Comparison of ENCODE assay signal across 11 cellular contexts in genomic region chr15:29670945-29671307, GRCh38.
DNase-seq lines count a peak whose midpoint lies in the region; ATAC-seq and TF ChIP-seq lines count a peak whose summit lies in the region.
"Had no signal": no experiment of that assay in that cellular context is flagged by ENCODE, and none has a peak within 500 bp of the region (broad histone marks: within the 10 kb centered on the region; RNA-seq: fewer than 3 reads in every experiment).

No MANE protein-coding gene starts in this region.

- H3K9me3 Mint-ChIP-seq in stimulated activated naive CD8-positive, alpha-beta T cell treated with anti-CD3 and anti-CD28 coated beads, Interleukin-15, amount 100 ng/mL, for 72 hours, result no peaks in the 10 kb centered on the region
- H3K9me3 Mint-ChIP-seq in CD4-positive, alpha-beta T cell, result no peaks in the 10 kb centered on the region
- H3K9me3 Mint-ChIP-seq: activated T-helper 17 cell treated with anti-CD3 and anti-CD28 coated beads, Interleukin-2, amount 50 U/mL, for 72 hours had no signal

- no peaks in the 10 kb centered on the region for H3K9me3 ChIP-seq in duodenal mucosa (ENCODE audit: control insufficient read depth in 1 of 2, low read length in 2 of 2)
- no peaks in the 10 kb centered on the region for H3K9me3 ChIP-seq in CD4-positive, alpha-beta T cell (ENCODE audit: control insufficient read depth, low read length)

- CTCF ChIA-PET in CD4-positive, alpha-beta T cell (lab: Charles Lee), result no interaction called here

- H3K27ac Mint-ChIP-seq in stimulated activated naive CD8-positive, alpha-beta T cell treated with anti-CD3 and anti-CD28 coated beads, Interleukin-15, amount 100 ng/mL, for 72 hours, result no peak overlapping the region
- H3K27ac Mint-ChIP-seq in CD4-positive, alpha-beta T cell, result no peak overlapping the region
- H3K27ac Mint-ChIP-seq: activated T-helper 17 cell treated with anti-CD3 and anti-CD28 coated beads, Interleukin-2, amount 50 U/mL, for 72 hours had no signal

- no peaks in the 10 kb centered on the region for H3K4me1 Mint-ChIP-seq in stimulated activated naive CD8-positive, alpha-beta T cell treated with anti-CD3 and anti-CD28 coated beads, Interleukin-15, amount 100 ng/mL, for 72 hours
- H3K4me1 Mint-ChIP-seq in CD4-positive, alpha-beta T cell (ENCODE audit: low read depth), result no peaks in the 10 kb centered on the region
- H3K4me1 Mint-ChIP-seq: activated T-helper 17 cell treated with anti-CD3 and anti-CD28 coated beads, Interleukin-2, amount 50 U/mL, for 72 hours had no signal

- peak overlapping the region in 1 of 2 donors; percentile 42 for H3K4me3 ChIP-seq in duodenal mucosa (ENCODE audit: low read depth in 1 of 2, low read length in 2 of 2)

- peaks cover 41% of the 10 kb centered on the region for H3K27me3 Mint-ChIP-seq in stimulated activated naive CD8-positive, alpha-beta T cell treated with anti-CD3 and anti-CD28 coated beads, Interleukin-15, amount 100 ng/mL, for 72 hours
- peaks cover 68% of the 10 kb centered on the region for H3K27me3 Mint-ChIP-seq in CD4-positive, alpha-beta T cell

- DNase-seq in ACHN, result peak; percentile 95
- DNase-seq in M059J (ENCODE audit: low read depth), result peak; percentile 97
- DNase-seq in mesenteric fat pad (ENCODE audit: low spot score), result peak; percentile 67
- no peak for DNase-seq in stimulated activated naive CD8-positive, alpha-beta T cell treated with anti-CD3 and anti-CD28 coated beads, Interleukin-15, amount 100 ng/mL, for 72 hours
- DNase-seq in DMS79 treated with DMSO at 0.1 percent for 48 hours (lab: John Stamatoyannopoulos, UW), result no peak
- DNase-seq in CD4-positive, alpha-beta T cell, result no peak
- DNase-seq: NCI-H446, T-helper 9 cell had no signal

- H3K4me3 Mint-ChIP-seq in stimulated activated naive CD8-positive, alpha-beta T cell treated with anti-CD3 and anti-CD28 coated beads, Interleukin-15, amount 100 ng/mL, for 72 hours, result no peak overlapping the region
- H3K4me3 Mint-ChIP-seq in CD4-positive, alpha-beta T cell, result no peak overlapping the region
- H3K4me3 Mint-ChIP-seq: activated T-helper 17 cell treated with anti-CD3 and anti-CD28 coated beads, Interleukin-2, amount 50 U/mL, for 72 hours had no signal

- no peaks in the 10 kb centered on the region for H3K27me3 ChIP-seq in duodenal mucosa (ENCODE audit: control insufficient read depth in 1 of 2, insufficient read depth in 2 of 2, low read length in 2 of 2)
- peaks cover 25% of the 10 kb centered on the region for H3K27me3 ChIP-seq in CD4-positive, alpha-beta T cell (ENCODE audit: control insufficient read depth, insufficient read depth, low read length)

- H3K27ac ChIP-seq in duodenal mucosa (ENCODE audit: low read depth, low read length), result peak overlapping the region; percentile 61
- no peak overlapping the region for H3K27ac ChIP-seq in CD4-positive, alpha-beta T cell (ENCODE audit: low read depth, low read length)

- H3K9ac ChIP-seq in duodenal mucosa (ENCODE audit: low read depth in 1 of 2, low read length in 2 of 2), result peak overlapping the region; percentile 26 to 51

- H3K36me3 Mint-ChIP-seq in CD4-positive, alpha-beta T cell (ENCODE audit: low read depth), result no peaks in the 10 kb centered on the region

- intact Hi-C loops in CD4-positive, alpha-beta T cell (cut with DNase I, micrococcal nuclease), result no loop called here

- ATAC-seq in stimulated activated naive CD8-positive, alpha-beta T cell treated with anti-CD3 and anti-CD28 coated beads, Interleukin-15, amount 100 ng/mL, for 72 hours, result no peak
- ATAC-seq in GM18502 (IDR thresholded peaks at IDR 0.05; ENCODE audit: poor library complexity, unreplicated experiment), result no peak
- ATAC-seq in CD4-positive, alpha-beta T cell (ENCODE audit: poor library complexity), result no peak
- ATAC-seq: activated T-helper 17 cell treated with anti-CD3 and anti-CD28 coated beads, Interleukin-2, amount 50 U/mL, for 72 hours had no signal

- POLR2A ChIA-PET in CD4-positive, alpha-beta T cell (lab: Charles Lee), result no interaction called here

- TF ChIP-seq CTCF in CD4-positive, alpha-beta T cell (IDR thresholded peaks at IDR 0.05), result no peak

- H3K4me1 ChIP-seq in duodenal mucosa (ENCODE audit: control insufficient read depth in 1 of 2, insufficient read depth in 2 of 2, low read length in 2 of 2), result peaks cover 12 to 14% of the 10 kb centered on the region in 2 donors

- in situ Hi-C loops in ACHN (cut with HindIII; ENCODE audit: low pct_ligation_motif_present, low pct_unique_long_range_greater_than_20kb, low sequenced_read_pairs), result no loop called here

- H3K36me3 ChIP-seq in duodenal mucosa (ENCODE audit: control insufficient read depth in 1 of 2, insufficient read depth in 2 of 2, low read length in 2 of 2), result no peaks in the 10 kb centered on the region

Comparison
In these comparisons a context has a peak if more than half of its experiments do, and no peak if none do; other contexts are left out.
1. DNase-seq: peak in ACHN (single experiment), M059J (single experiment) and mesenteric fat pad (single experiment); none in stimulated activated naive CD8-positive, alpha-beta T cell treated with anti-CD3 and anti-CD28 coated beads, Interleukin-15, amount 100 ng/mL, for 72 hours (0 of 2), DMS79 treated with DMSO at 0.1 percent for 48 hours (single experiment) and CD4-positive, alpha-beta T cell (0 of 10).